Comparison of ENCODE assay signal across 13 cellular contexts in the genomic region with DNA sequence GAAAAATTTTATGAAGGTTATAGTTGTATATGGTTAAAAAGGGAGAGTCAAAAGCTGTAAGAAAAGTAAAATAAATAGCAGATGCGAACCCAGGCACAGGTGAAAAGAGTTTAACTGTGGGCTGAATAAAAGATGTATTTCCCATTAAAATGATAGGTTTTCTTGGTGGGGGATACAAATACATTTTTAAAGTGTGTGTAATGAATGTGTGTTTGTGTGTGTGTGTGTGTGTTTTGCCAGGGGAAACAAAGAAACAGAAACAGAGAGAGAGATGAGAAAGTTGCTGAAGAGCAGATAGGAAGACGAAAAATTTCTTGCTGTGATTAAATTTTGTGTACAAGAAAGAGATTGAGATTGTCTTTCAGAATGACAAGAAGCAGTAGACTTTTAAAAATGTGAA. TPM values are rescaled to one million over a fixed set of nuclear protein-coding genes. Genes with fewer than 3 reads are reported as not detected.
DNase-seq lines count a peak whose midpoint lies in the region; ATAC-seq and TF ChIP-seq lines count a peak whose summit lies in the region.
"Had no signal": no experiment of that assay in that cellular context is flagged by ENCODE, and none has a peak within 500 bp of the region (broad histone marks: within the 10 kb centered on the region; RNA-seq: fewer than 3 reads in every experiment).

No MANE protein-coding gene starts in this region.

- no peak for TF ChIP-seq POLR2A in right lobe of liver (IDR thresholded peaks at IDR 0.05)

- H3K9ac ChIP-seq in subcutaneous abdominal adipose tissue (ENCODE audit: low read length in 5 of 5), result peak overlapping the region in 1 of 5 donors; percentile 17

- H3K4me3 ChIP-seq in HEK293 (ENCODE audit: low read depth, low read length) (no peak overlapping the region), right lobe of liver (no peak overlapping the region), subcutaneous abdominal adipose tissue (ENCODE audit: low read depth in 1 of 5, low read length in 5 of 5) (no peak overlapping the region)
- H3K4me3 ChIP-seq: cardiac muscle cell had no signal

- H3K9me3 ChIP-seq in HEK293 (ENCODE audit: control insufficient read depth, insufficient read depth, low read depth, low read length) (no peaks in the 10 kb centered on the region), right lobe of liver (no peaks in the 10 kb centered on the region), subcutaneous abdominal adipose tissue (ENCODE audit: control insufficient read depth in 5 of 5, low read length in 5 of 5) (no peaks in the 10 kb centered on the region)

- no peak for TF ChIP-seq CTCF in HEK293 (tag by site-specific recombination; IDR thresholded peaks at IDR 0.05)
- no peak for TF ChIP-seq CTCF in right lobe of liver (IDR thresholded peaks at IDR 0.05)

- H3K27ac ChIP-seq in HEK293 (ENCODE audit: extremely low read depth, low read depth, low read length), result peak overlapping the region; percentile 53; the same call in 1 of the 2 replicates
- H3K27ac ChIP-seq in right lobe of liver, result peak overlapping the region; percentile 86 to 94 (median 93)
- peak overlapping the region; percentile 64 for H3K27ac ChIP-seq in subcutaneous abdominal adipose tissue (ENCODE audit: low read depth, low read length)
- H3K27ac ChIP-seq: cardiac muscle cell had no signal

- DNase-seq in astrocyte of the hippocampus (ENCODE audit: low read depth, low spot score), result peak; percentile 32
- no peak for DNase-seq in right lobe of liver
- no peak for DNase-seq in D341Med (ENCODE audit: low spot score)
- no peak for DNase-seq in medulla oblongata (ENCODE audit: extremely low spot score)
- no peak for DNase-seq in NCI-H510A treated with DMSO at 0.1 percent for 48 hours (lab: John Stamatoyannopoulos, UW)
- DNase-seq: activated CD4-positive, CD25-positive, alpha-beta regulatory T cell treated with anti-CD3 and anti-CD28 coated beads, Interleukin-2, amount 50 U/mL, for 72 hours; NCI-H1930; stimulated activated CD4-positive, alpha-beta T cell treated with anti-CD3 and anti-CD28 coated beads, Interleukin-4, amount 100 ng/mL, for 24 hours; stimulated activated naive CD8-positive, alpha-beta T cell treated with anti-CD3 and anti-CD28 coated beads, Interleukin-15, Interleukin-2, amounts not matched to agents 100 U/mL and 50 U/mL, for 24 hours had no signal

- H3K27me3 ChIP-seq in right lobe of liver (no peaks in the 10 kb centered on the region), subcutaneous abdominal adipose tissue (ENCODE audit: control insufficient read depth in 5 of 5, insufficient read depth in 4 of 5, low read length in 5 of 5) (no peaks in the 10 kb centered on the region)
- H3K27me3 ChIP-seq: cardiac muscle cell had no signal

- H3K36me3 ChIP-seq in HEK293 (ENCODE audit: control insufficient read depth in 2 of 2, insufficient read depth in 1 of 2, low read length in 2 of 2), result 0 out of 3 replicates have a peak, but pooled peaks cover 0 to 3% of the 10 kb centered on the region in 2 experiments
- H3K36me3 ChIP-seq in right lobe of liver, result no peaks in the 10 kb centered on the region
- no peaks in the 10 kb centered on the region for H3K36me3 ChIP-seq in subcutaneous abdominal adipose tissue (ENCODE audit: control insufficient read depth in 5 of 5, insufficient read depth in 5 of 5, low read length in 5 of 5)
- H3K36me3 ChIP-seq: cardiac muscle cell had no signal

- CTCF ChIA-PET in HEK293 (lab: Yijun Ruan, JAX), result no interaction called here

- no peak for ATAC-seq in right lobe of liver
- ATAC-seq in GM18907 (IDR thresholded peaks at IDR 0.05; ENCODE audit: unreplicated experiment), result no peak
- ATAC-seq: stimulated activated naive CD8-positive, alpha-beta T cell treated with anti-CD3 and anti-CD28 coated beads, Interleukin-15, Interleukin-2, amounts not matched to agents 100 U/mL and 50 U/mL, for 24 hours had no signal

- H3K4me1 ChIP-seq in HEK293 (ENCODE audit: control insufficient read depth, insufficient read depth, low read length) (peaks cover 23% of the 10 kb centered on the region), right lobe of liver (peaks cover 0 to 66% (median 14%) of the 10 kb centered on the region in 4 donors), subcutaneous abdominal adipose tissue (ENCODE audit: control insufficient read depth in 5 of 5, insufficient read depth in 5 of 5, low read length in 5 of 5) (peaks cover 1 to 14% (median 8%) of the 10 kb centered on the region in 5 donors)

- POLR2A ChIA-PET in HEK293 (lab: Yijun Ruan, JAX), result no interaction called here

- intact Hi-C loops in right lobe of liver (cut with DNase I), result no loop called here

- WGBS in right lobe of liver (ENCODE audit: insufficient coverage, low coverage, low lambda C conversion rate, missing lambda C conversion rate), result 12% methylated on average over 2 of the region's 2 CpGs

TF ChIP-seq in HEK293, 187 proteins besides CTCF, POLR2A, EP300 and RAD21:
- TF ChIP-seq ZNF76 (tag by site-specific recombination; IDR thresholded peaks at IDR 0.05; ENCODE audit: borderline replicate concordance, low read depth) (no peak), MEIS1 (CRISPR knock-in tag; IDR thresholded peaks at IDR 0.05; ENCODE audit: borderline replicate concordance) (no peak), ZNF514 (tag by site-specific recombination; IDR thresholded peaks at IDR 0.05) (no peak), ZNF16 (tag by site-specific recombination; IDR thresholded peaks at IDR 0.05; ENCODE audit: low read depth) (no peak), ZNF48 (tag by site-specific recombination; IDR thresholded peaks at IDR 0.05) (no peak), ZNF558 (tag by site-specific recombination; IDR thresholded peaks at IDR 0.05) (no peak), PRDM1 (tag by site-specific recombination; IDR thresholded peaks at IDR 0.05) (peak; percentile 35; the same call in 1 of the 2 replicates), ZFP69B (tag by site-specific recombination; IDR thresholded peaks at IDR 0.05) (no peak), GFI1B (tag by site-specific recombination; IDR thresholded peaks at IDR 0.05) (no peak), ZEB2 (tag by site-specific recombination; IDR thresholded peaks at IDR 0.05) (no peak), KLF8 (tag by site-specific recombination; IDR thresholded peaks at IDR 0.05) (no peak)
- TF ChIP-seq, protein P1, sequence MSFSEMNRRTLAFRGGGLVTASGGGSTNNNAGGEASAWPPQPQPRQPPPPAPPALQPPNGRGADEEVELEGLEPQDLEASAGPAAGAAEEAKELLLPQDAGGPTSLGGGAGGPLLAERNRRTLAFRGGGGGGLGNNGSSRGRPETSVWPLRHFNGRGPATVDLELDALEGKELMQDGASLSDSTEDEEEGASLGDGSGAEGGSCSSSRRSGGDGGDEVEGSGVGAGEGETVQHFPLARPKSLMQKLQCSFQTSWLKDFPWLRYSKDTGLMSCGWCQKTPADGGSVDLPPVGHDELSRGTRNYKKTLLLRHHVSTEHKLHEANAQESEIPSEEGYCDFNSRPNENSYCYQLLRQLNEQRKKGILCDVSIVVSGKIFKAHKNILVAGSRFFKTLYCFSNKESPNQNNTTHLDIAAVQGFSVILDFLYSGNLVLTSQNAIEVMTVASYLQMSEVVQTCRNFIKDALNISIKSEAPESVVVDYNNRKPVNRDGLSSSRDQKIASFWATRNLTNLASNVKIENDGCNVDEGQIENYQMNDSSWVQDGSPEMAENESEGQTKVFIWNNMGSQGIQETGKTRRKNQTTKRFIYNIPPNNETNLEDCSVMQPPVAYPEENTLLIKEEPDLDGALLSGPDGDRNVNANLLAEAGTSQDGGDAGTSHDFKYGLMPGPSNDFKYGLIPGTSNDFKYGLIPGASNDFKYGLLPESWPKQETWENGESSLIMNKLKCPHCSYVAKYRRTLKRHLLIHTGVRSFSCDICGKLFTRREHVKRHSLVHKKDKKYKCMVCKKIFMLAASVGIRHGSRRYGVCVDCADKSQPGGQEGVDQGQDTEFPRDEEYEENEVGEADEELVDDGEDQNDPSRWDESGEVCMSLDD (tag by site-specific recombination; IDR thresholded peaks at IDR 0.05), result no peak
- TF ChIP-seq, protein P2, sequence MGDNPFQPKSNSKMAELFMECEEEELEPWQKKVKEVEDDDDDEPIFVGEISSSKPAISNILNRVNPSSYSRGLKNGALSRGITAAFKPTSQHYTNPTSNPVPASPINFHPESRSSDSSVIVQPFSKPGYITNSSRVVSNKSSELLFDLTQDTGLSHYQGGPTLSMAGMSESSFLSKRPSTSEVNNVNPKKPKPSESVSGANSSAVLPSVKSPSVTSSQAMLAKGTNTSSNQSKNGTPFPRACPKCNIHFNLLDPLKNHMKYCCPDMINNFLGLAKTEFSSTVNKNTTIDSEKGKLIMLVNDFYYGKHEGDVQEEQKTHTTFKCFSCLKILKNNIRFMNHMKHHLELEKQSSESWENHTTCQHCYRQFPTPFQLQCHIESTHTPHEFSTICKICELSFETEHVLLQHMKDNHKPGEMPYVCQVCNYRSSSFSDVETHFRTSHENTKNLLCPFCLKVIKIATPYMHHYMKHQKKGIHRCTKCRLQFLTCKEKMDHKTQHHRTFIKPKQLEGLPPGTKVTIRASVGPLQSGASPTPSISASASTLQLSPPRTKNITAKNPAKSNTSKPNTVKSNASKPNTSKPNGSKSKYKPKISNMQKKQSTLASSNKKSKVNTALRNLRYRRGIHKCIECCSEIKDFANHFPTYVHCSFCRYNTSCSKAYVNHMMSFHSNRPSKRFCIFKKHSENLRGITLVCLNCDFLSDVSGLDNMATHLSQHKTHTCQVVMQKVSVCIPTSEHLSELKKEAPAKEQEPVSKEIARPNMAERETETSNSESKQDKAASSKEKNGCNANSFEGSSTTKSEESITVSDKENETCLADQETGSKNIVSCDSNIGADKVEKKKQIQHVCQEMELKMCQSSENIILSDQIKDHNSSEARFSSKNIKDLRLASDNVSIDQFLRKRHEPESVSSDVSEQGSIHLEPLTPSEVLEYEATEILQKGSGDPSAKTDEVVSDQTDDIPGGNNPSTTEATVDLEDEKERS (tag by site-specific recombination; IDR thresholded peaks at IDR 0.05), result no peak
- TF ChIP-seq, protein P3, sequence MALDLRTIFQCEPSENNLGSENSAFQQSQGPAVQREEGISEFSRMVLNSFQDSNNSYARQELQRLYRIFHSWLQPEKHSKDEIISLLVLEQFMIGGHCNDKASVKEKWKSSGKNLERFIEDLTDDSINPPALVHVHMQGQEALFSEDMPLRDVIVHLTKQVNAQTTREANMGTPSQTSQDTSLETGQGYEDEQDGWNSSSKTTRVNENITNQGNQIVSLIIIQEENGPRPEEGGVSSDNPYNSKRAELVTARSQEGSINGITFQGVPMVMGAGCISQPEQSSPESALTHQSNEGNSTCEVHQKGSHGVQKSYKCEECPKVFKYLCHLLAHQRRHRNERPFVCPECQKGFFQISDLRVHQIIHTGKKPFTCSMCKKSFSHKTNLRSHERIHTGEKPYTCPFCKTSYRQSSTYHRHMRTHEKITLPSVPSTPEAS (tag by site-specific recombination; IDR thresholded peaks at IDR 0.05), result peak; percentile 67

RNA-seq across cellular contexts. Expression of a gene that starts 12.1 kb away (rescaled TPM):
- total RNA-seq in right lobe of liver, result 100 to 1,000 TPM; 145 to 223 (median 189) TPM
